In genomic region chr9:95104088-95104960, GRCh38 we compare ENCODE assay signal across 13 cellular contexts.
DNase-seq lines count a peak whose midpoint lies in the region; ATAC-seq and TF ChIP-seq lines count a peak whose summit lies in the region.
"Had no signal": no experiment of that assay in that cellular context is flagged by ENCODE, and none has a peak within 500 bp of the region (broad histone marks: within the 10 kb centered on the region; RNA-seq: fewer than 3 reads in every experiment).

No MANE protein-coding gene starts in this region.

- H3K4me1 ChIP-seq in esophagus squamous epithelium (peaks cover 65 to 99% (median 73%) of the 10 kb centered on the region in 3 donors), neuronal stem cell (ENCODE audit: control insufficient read depth in 2 of 2, insufficient read depth in 1 of 2, low read depth in 1 of 2, low read length in 2 of 2) (peaks cover 0 to 11% of the 10 kb centered on the region in 2 donors), upper lobe of right lung (no peaks in the 10 kb centered on the region)

- H2BK12ac ChIP-seq in neuronal stem cell (ENCODE audit: low read length): no peak overlapping the region

- no peak overlapping the region for H3K9ac ChIP-seq in neuronal stem cell (ENCODE audit: low read depth, low read length, poor library complexity)

- H3K14ac ChIP-seq in neuronal stem cell (ENCODE audit: low read length): no peak overlapping the region

- no peak overlapping the region for H3K4me2 ChIP-seq in neuronal stem cell (ENCODE audit: insufficient read depth, low read length, poor library complexity, severe bottlenecking)

- no peak for ATAC-seq in upper lobe of right lung
- ATAC-seq in GM21423 (IDR thresholded peaks at IDR 0.05; ENCODE audit: unreplicated experiment): no peak
- ATAC-seq: activated CD8-positive, alpha-beta memory T cell treated with anti-CD3 and anti-CD28 coated beads, Interleukin-2, amount 10 ng/mL, durations not matched to agents 7 days and 5 days; CD8-positive, alpha-beta T cell had no signal

- no peak for TF ChIP-seq POLR2A in esophagus squamous epithelium (IDR thresholded peaks at IDR 0.05)

- H3K27me3 ChIP-seq in esophagus squamous epithelium: no peaks in the 10 kb centered on the region
- H3K27me3 ChIP-seq in neuronal stem cell (ENCODE audit: control insufficient read depth in 3 of 3, insufficient read depth in 3 of 3, low read depth in 1 of 3, low read length in 3 of 3): no peaks in the 10 kb centered on the region
- H3K27me3 ChIP-seq in upper lobe of right lung: no peaks in the 10 kb centered on the region
- H3K27me3 ChIP-seq: pancreas had no signal

- peaks cover 0 to 45% (median 10%) of the 10 kb centered on the region in 3 donors for H3K36me3 ChIP-seq in esophagus squamous epithelium
- peaks cover 9 to 79% of the 10 kb centered on the region in 2 donors for H3K36me3 ChIP-seq in neuronal stem cell (replicated peaks in 1 of 2; ENCODE audit: control insufficient read depth in 2 of 2, insufficient read depth in 2 of 2, low read length in 2 of 2)
- peaks cover 28% of the 10 kb centered on the region for H3K36me3 ChIP-seq in upper lobe of right lung

- no peak overlapping the region for H2AFZ ChIP-seq in neuronal stem cell (ENCODE audit: low read length)

- H3K23ac ChIP-seq in neuronal stem cell (ENCODE audit: low read depth, low read length, poor library complexity): peak overlapping the region; percentile 6

- intact Hi-C loops in esophagus squamous epithelium (cut with DNase I) (no loop called here), upper lobe of right lung (cut with DNase I) (no loop called here)

- H4K8ac ChIP-seq in neuronal stem cell (ENCODE audit: low read depth, low read length): no peak overlapping the region

- H3K18ac ChIP-seq in neuronal stem cell (ENCODE audit: low read length): peak overlapping the region; percentile 68

- POLR2A ChIA-PET in RWPE1 (lab: Yijun Ruan, JAX; ENCODE audit: low non-redundant PET): interaction anchor here (0.5 kb wide), 1 partner anchor 12 kb away, joined by 3 read pairs; no protein-coding TSS in a partner anchor

- 36 to 75% methylated on average over 7 to 8 of the region's 24 CpGs for WGBS in esophagus squamous epithelium, 2 donors
- no CpG with 5 or more reads among the region's 24 CpGs for WGBS in neuronal stem cell (ENCODE audit: extremely low coverage in 2 of 2, insufficient read length in 2 of 2, insufficient replicate concordance in 1 of 2), 2 donors

- H2AK5ac ChIP-seq in neuronal stem cell (ENCODE audit: low read depth, low read length): peak overlapping the region; percentile 33

- H4K91ac ChIP-seq in neuronal stem cell (ENCODE audit: low read depth, low read length, poor library complexity): no peak overlapping the region

- no peak for TF ChIP-seq CTCF in RWPE1 (conservative IDR thresholded peaks at IDR 0.05; ENCODE audit: low read depth)
- TF ChIP-seq CTCF in esophagus squamous epithelium (IDR thresholded peaks at IDR 0.05): no peak
- no peak for TF ChIP-seq CTCF in upper lobe of right lung (IDR thresholded peaks at IDR 0.05)

- peak overlapping the region in 1 of 4 donors; percentile 5 for H3K4me3 ChIP-seq in esophagus squamous epithelium
- H3K4me3 ChIP-seq in neuronal stem cell (ENCODE audit: low read length in 2 of 2): no peak overlapping the region
- no peak overlapping the region for H3K4me3 ChIP-seq in upper lobe of right lung
- H3K4me3 ChIP-seq: pancreas, SK-N-MC had no signal

- peak overlapping the region; percentile 30 for H2BK15ac ChIP-seq in neuronal stem cell (ENCODE audit: low read length)

- no peak overlapping the region for H2BK5ac ChIP-seq in neuronal stem cell (ENCODE audit: low read length)

- peak overlapping the region; percentile 98 for H3K27ac ChIP-seq in RWPE1
- peak overlapping the region; percentile 83 to 97 (median 90) for H3K27ac ChIP-seq in esophagus squamous epithelium
- H3K27ac ChIP-seq in neuronal stem cell (replicated peaks; ENCODE audit: low read length): no peak overlapping the region
- no peak overlapping the region for H3K27ac ChIP-seq in upper lobe of right lung
- H3K27ac ChIP-seq: pancreas, SK-N-MC had no signal

- CTCF ChIA-PET in RWPE1 (lab: Yijun Ruan, JAX): interaction anchor here (0.7 kb wide), 1 partner anchor 13 kb away, joined by 3 read pairs; no protein-coding TSS in a partner anchor

- H3K79me1 ChIP-seq in neuronal stem cell (ENCODE audit: low read depth, low read length): no peaks in the 10 kb centered on the region

- peak overlapping the region; percentile 35 for H2BK120ac ChIP-seq in neuronal stem cell (ENCODE audit: low read depth, low read length)

- H3K9me3 ChIP-seq in esophagus squamous epithelium (no peaks in the 10 kb centered on the region), neuronal stem cell (replicated peaks in 1 of 2; ENCODE audit: control insufficient read depth in 2 of 2, insufficient read depth in 1 of 2, low read depth in 1 of 2, low read length in 2 of 2) (no peaks in the 10 kb centered on the region), upper lobe of right lung (no peaks in the 10 kb centered on the region)
- H3K9me3 ChIP-seq: pancreas had no signal

- no peak overlapping the region for H3K4ac ChIP-seq in neuronal stem cell (ENCODE audit: low read length)

- DNase-seq in RWPE1 (ENCODE audit: low spot score) (no peak), esophagus squamous epithelium (lab: John Stamatoyannopoulos, UW) (no peak), neuronal stem cell (ENCODE audit: low spot score) (no peak), upper lobe of right lung (peak; percentile 53), EL (no peak), NCI-H2081 (lab: John Stamatoyannopoulos, UW) (no peak)
- DNase-seq: activated CD8-positive, alpha-beta memory T cell treated with anti-CD3 and anti-CD28 coated beads, Interleukin-2, amount 10 ng/mL, durations not matched to agents 7 days and 5 days; activated naive CD4-positive, alpha-beta T cell treated with anti-CD3 and anti-CD28 coated beads, Interleukin-2, amount 50 U/mL, for 16 hours; CD8-positive, alpha-beta T cell; central memory CD4-positive, alpha-beta T cell had no signal

Comparison
In these comparisons a context has a peak if more than half of its experiments do, and no peak if none do; other contexts are left out.
1. H3K27ac ChIP-seq: peak in RWPE1 (single experiment) and esophagus squamous epithelium (4 of 4); none in neuronal stem cell (single experiment) and upper lobe of right lung (single experiment).